In the genomic region with DNA sequence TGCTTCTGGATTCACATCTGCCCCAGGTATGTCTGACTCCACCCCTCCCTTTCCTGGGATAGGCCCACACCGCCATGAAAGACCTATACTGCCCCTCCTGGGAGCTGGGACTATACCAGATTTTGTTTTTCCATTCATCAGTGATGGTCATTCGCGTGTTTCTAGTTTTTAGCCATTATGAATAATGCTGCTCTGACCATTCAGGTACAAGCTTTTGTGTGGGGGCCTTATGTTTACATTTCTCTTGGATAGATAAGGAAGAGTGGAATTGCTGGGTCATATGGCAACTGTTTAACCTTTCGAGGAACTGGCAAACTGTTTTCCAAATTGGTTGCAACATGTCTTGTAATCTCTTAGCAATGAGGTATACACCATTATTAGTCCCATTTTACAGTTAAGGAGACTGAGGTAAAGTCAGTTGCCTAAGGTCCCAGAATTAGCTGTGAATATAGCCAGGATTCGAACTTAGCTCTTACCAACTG, we compare ENCODE assay signal across 8 cellular contexts. TPM values are rescaled to one million over a fixed set of nuclear protein-coding genes. Genes with fewer than 3 reads are reported as not detected.
DNase-seq lines count a peak whose midpoint lies in the region; ATAC-seq and TF ChIP-seq lines count a peak whose summit lies in the region.

No MANE protein-coding gene starts in this region.

- no peaks in the 10 kb centered on the region for H3K9me3 Mint-ChIP-seq in CD8-positive, alpha-beta memory T cell
- H3K9me3 Mint-ChIP-seq in MCF 10A (ENCODE audit: unreplicated experiment): no peaks in the 10 kb centered on the region

- no peak overlapping the region for H3K4ac ChIP-seq in IMR-90 (ENCODE audit: low read depth, low read length)

- CTCF ChIA-PET in CD8-positive, alpha-beta memory T cell (lab: Charles Lee): interaction anchor here (1.0 to 7.6 kb wide), 3 partner anchors 15 to 40 kb away, joined by 3 to 45 read pairs (median 5); no protein-coding TSS in a partner anchor
- CTCF ChIA-PET in IMR-90 (lab: Yijun Ruan, JAX): no interaction called here
- CTCF ChIA-PET in MCF 10A (lab: Yijun Ruan, JAX): interaction anchor here (0.6 to 4.0 kb wide), 9 partner anchors 10 to 1151 kb away, joined by 3 to 43 read pairs (median 6); partner anchors contain the start of gene CASTOR1

- in situ Hi-C loops in IMR-90 (cut with MboI; ENCODE audit: low sequenced_read_pairs): no loop called here

- no TSS peak for BruUV-seq in IMR-90 (replicated peaks; lab: Mats Ljungman, UMichigan)
- BruUV-seq in MCF 10A (replicated peaks; lab: Mats Ljungman, UMichigan): no TSS peak

- peak overlapping the region; percentile 57 for H3K4me3 ChIP-seq in CD8-positive, alpha-beta memory T cell (ENCODE audit: low read length)
- H3K4me3 ChIP-seq in IMR-90 (ENCODE audit: insufficient read depth, low read depth, low read length) (no peak overlapping the region), mucosa of stomach (ENCODE audit: low read length) (no peak overlapping the region)

- H3K56ac ChIP-seq in IMR-90 (ENCODE audit: extremely low read depth, insufficient read depth, low read length): no peak overlapping the region

- no peak for TF ChIP-seq POLR2A in IMR-90 (IDR thresholded peaks at IDR 0.05; ENCODE audit: low read depth, low read length)

- no peak overlapping the region for H2BK5ac ChIP-seq in IMR-90 (ENCODE audit: low read depth, low read length, poor library complexity, severe bottlenecking)

- no peak overlapping the region for H2AK5ac ChIP-seq in IMR-90 (ENCODE audit: low read depth, low read length)

- no peaks in the 10 kb centered on the region for H3K9me3 ChIP-seq in CD8-positive, alpha-beta memory T cell (ENCODE audit: low read length)
- H3K9me3 ChIP-seq in IMR-90 (ENCODE audit: control insufficient read depth, insufficient read depth, low read length) (no peaks in the 10 kb centered on the region), mucosa of stomach (ENCODE audit: control insufficient read depth, low read length) (no peaks in the 10 kb centered on the region)

- H3K27ac ChIP-seq in CD8-positive, alpha-beta memory T cell (ENCODE audit: low read depth, low read length): no peak overlapping the region
- H3K27ac ChIP-seq in IMR-90 (ENCODE audit: insufficient read depth, low read length): no peak overlapping the region

- H4K5ac ChIP-seq in IMR-90 (ENCODE audit: low read depth, low read length): no peak overlapping the region

- ATAC-seq in IMR-90 (ENCODE audit: low read depth) (no peak), HG03457 (IDR thresholded peaks at IDR 0.05; ENCODE audit: unreplicated experiment) (no peak), GM18858 (IDR thresholded peaks at IDR 0.05; ENCODE audit: unreplicated experiment) (no peak), HG03354 (IDR thresholded peaks at IDR 0.05; ENCODE audit: poor library complexity, severe bottlenecking, unreplicated experiment) (no peak)

- POLR2A ChIA-PET in CD8-positive, alpha-beta memory T cell (lab: Charles Lee): interaction anchor here (1.0 to 3.2 kb wide), 4 partner anchors 21 to 96 kb away, joined by 3 to 45 read pairs (median 17); partner anchors contain the start of genes CASTOR1, CCDC157 and SF3A1
- POLR2A ChIA-PET in IMR-90 (lab: Charles Lee; ENCODE audit: unreplicated experiment) (no interaction called here), MCF 10A (lab: Yijun Ruan, JAX) (interaction anchor here (0.6 to 7.5 kb wide), 21 partner anchors 8 to 835 kb away, joined by 3 to 109 read pairs (median 7); partner anchors contain the start of genes CASTOR1, CCDC157, SEC14L2 and SF3A1)

- TF ChIP-seq CTCF in IMR-90 (conservative IDR thresholded peaks at IDR 0.05; ENCODE audit: low read depth, low read length): peak; percentile 13; the same call in 1 of the 2 replicates
- peak; percentile 14 for TF ChIP-seq CTCF in MCF 10A (IDR thresholded peaks at IDR 0.05; ENCODE audit: unreplicated experiment)

- H4K8ac ChIP-seq in IMR-90 (ENCODE audit: low read depth in 2 of 2, low read length in 2 of 2): no peak overlapping the region

- intact Hi-C loops in IMR-90 (cut with micrococcal nuclease): loop anchor here (2.0 kb wide), 1 partner anchor 39 kb away; the partner anchor contains the start of gene CASTOR1
- intact Hi-C loops in MCF 10A (cut with micrococcal nuclease): loop anchor here (1.0 to 2.0 kb wide), 2 partner anchors 40 to 65 kb away; no protein-coding TSS in a partner anchor

- H3K27ac Mint-ChIP-seq in CD8-positive, alpha-beta memory T cell: peak overlapping the region; percentile 61 to 94 (median 90)
- peak overlapping the region; percentile 86 for H3K27ac Mint-ChIP-seq in MCF 10A (ENCODE audit: low read depth, unreplicated experiment)

- H3K4me1 ChIP-seq in CD8-positive, alpha-beta memory T cell (ENCODE audit: insufficient read depth, low read length): peaks cover 40% of the 10 kb centered on the region
- H3K4me1 ChIP-seq in IMR-90 (ENCODE audit: control insufficient read depth, insufficient read depth, low read length) (peaks cover 26% of the 10 kb centered on the region), mucosa of stomach (ENCODE audit: control insufficient read depth, insufficient read depth, low read length) (peaks cover 27% of the 10 kb centered on the region)

- H4K20me1 ChIP-seq in IMR-90 (ENCODE audit: insufficient read depth, low read length): peaks cover 28% of the 10 kb centered on the region

- no peak overlapping the region for H3K23ac ChIP-seq in IMR-90 (ENCODE audit: low read depth, low read length)

- H3K4me2 ChIP-seq in IMR-90 (ENCODE audit: low read depth, low read length): no peak overlapping the region

- H3K18ac ChIP-seq in IMR-90 (ENCODE audit: low read depth, low read length): no peak overlapping the region

- H2BK120ac ChIP-seq in IMR-90 (ENCODE audit: low read depth, low read length): no peak overlapping the region

- H3K9me1 ChIP-seq in IMR-90 (ENCODE audit: insufficient read depth, low read length): peaks cover 27% of the 10 kb centered on the region

- H3K4me3 Mint-ChIP-seq in CD8-positive, alpha-beta memory T cell: peak overlapping the region in 6 of 7 donors; percentile 7 to 86 (median 82)
- peak overlapping the region; percentile 71 for H3K4me3 Mint-ChIP-seq in MCF 10A (ENCODE audit: unreplicated experiment)

- H3K27me3 Mint-ChIP-seq in CD8-positive, alpha-beta memory T cell: no peaks in the 10 kb centered on the region
- no peaks in the 10 kb centered on the region for H3K27me3 Mint-ChIP-seq in MCF 10A (ENCODE audit: insufficient read depth, unreplicated experiment)

- no peak overlapping the region for H3K14ac ChIP-seq in IMR-90 (replicated peaks; ENCODE audit: low read depth, low read length)

- H2BK15ac ChIP-seq in IMR-90 (ENCODE audit: low read depth, low read length): no peak overlapping the region

- no peak overlapping the region for H4K91ac ChIP-seq in IMR-90 (ENCODE audit: insufficient read depth, low read depth, low read length)

- peaks cover 38 to 45% (median 45%) of the 10 kb centered on the region in 3 donors for H3K4me1 Mint-ChIP-seq in CD8-positive, alpha-beta memory T cell
- peaks cover 23% of the 10 kb centered on the region for H3K4me1 Mint-ChIP-seq in MCF 10A (ENCODE audit: insufficient read depth, unreplicated experiment)

- H3K36me3 ChIP-seq in CD8-positive, alpha-beta memory T cell (ENCODE audit: insufficient read depth, low read length): peaks cover 7% of the 10 kb centered on the region
- H3K36me3 ChIP-seq in IMR-90 (ENCODE audit: control insufficient read depth, insufficient read depth, low read length) (peaks cover 13% of the 10 kb centered on the region), mucosa of stomach (ENCODE audit: control insufficient read depth, insufficient read depth, low read length) (peaks cover under 1% of the 10 kb centered on the region)

- peaks cover 19 to 37% of the 10 kb centered on the region in 2 experiments for H3K79me1 ChIP-seq in IMR-90 (ENCODE audit: low read depth in 1 of 2, low read length in 2 of 2)

- H3K9ac ChIP-seq in IMR-90 (ENCODE audit: low read depth, low read length) (no peak overlapping the region), mucosa of stomach (ENCODE audit: low read length) (peak overlapping the region; percentile 74)

- no peak overlapping the region for H2AK9ac ChIP-seq in IMR-90 (replicated peaks; ENCODE audit: low read depth, low read length, poor library complexity)

- no peak overlapping the region for H2AFZ ChIP-seq in IMR-90 (replicated peaks; ENCODE audit: low read length, poor library complexity)

- no peak overlapping the region for H2BK20ac ChIP-seq in IMR-90 (ENCODE audit: low read depth, low read length)

- H3K36me3 Mint-ChIP-seq in CD8-positive, alpha-beta memory T cell: peaks cover 0 to 46% (median 7%) of the 10 kb centered on the region in 3 donors
- H3K36me3 Mint-ChIP-seq in MCF 10A (ENCODE audit: insufficient read depth, unreplicated experiment): peaks cover 19% of the 10 kb centered on the region

- 67% methylated on average over 1 of the region's 5 CpGs; no CpG with 5 or more reads in 1 of the 2 experiments for WGBS in IMR-90 (ENCODE audit: extremely low coverage in 2 of 2, insufficient read length in 1 of 2), 2 experiments

- no peak for DNase-seq in CD8-positive, alpha-beta memory T cell
- DNase-seq in IMR-90: no peak
- peak; percentile 61 for DNase-seq in MCF 10A (ENCODE audit: unreplicated experiment)
- DNase-seq in dermis blood vessel endothelial cell: no peak

- dilution Hi-C loops in IMR-90 (cut with HindIII; ENCODE audit: low sequenced_read_pairs, unreplicated experiment): no loop called here

- no peaks in the 10 kb centered on the region for H3K27me3 ChIP-seq in CD8-positive, alpha-beta memory T cell (ENCODE audit: insufficient read depth, low read length, poor library complexity, severe bottlenecking)
- H3K27me3 ChIP-seq in IMR-90 (ENCODE audit: control insufficient read depth, insufficient read depth, low read length): no peaks in the 10 kb centered on the region
- no peaks in the 10 kb centered on the region for H3K27me3 ChIP-seq in mucosa of stomach (ENCODE audit: control insufficient read depth, insufficient read depth, low read length)

- TF ChIP-seq RAD21 in IMR-90 (IDR thresholded peaks at IDR 0.05; ENCODE audit: low read length): 0 out of 2 replicates have a peak, but pooled peaks have one; percentile 10

RNA-seq across cellular contexts. Expression of gene TBC1D10A, which starts 1.2 kb away (rescaled TPM):
- 10 to 100 TPM; 14.7 to 17.3 TPM for total RNA-seq in CD8-positive, alpha-beta memory T cell
- polyA plus RNA-seq in CD8-positive, alpha-beta memory T cell: 55.2 TPM
- 16.3 and 18.9 TPM in 2 replicates for total RNA-seq in IMR-90 (2012; rRNA removed)
- 33.1 and 34.4 TPM in 2 replicates for polyA plus RNA-seq in IMR-90 (2012; rRNA removed)
- 22.6 and 33.5 TPM in 2 replicates for polyA plus RNA-seq in IMR-90 (2012; cell fraction: cytosol; rRNA removed)
- polyA plus RNA-seq in IMR-90 (2012; cell fraction: nucleus; rRNA removed; ENCODE audit: low replicate concordance): 55.4 and 88.5 TPM in 2 replicates
- 11.1 and 13.1 TPM in 2 replicates for total RNA-seq in MCF 10A (2022)
- 10.6 and 11.7 TPM in 2 replicates for total RNA-seq in dermis blood vessel endothelial cell

RNA-seq across cellular contexts. Expression of gene SF3A1, which starts 28.8 kb away (rescaled TPM):
- total RNA-seq in CD8-positive, alpha-beta memory T cell: 100 to 1,000 TPM; 235 to 241 TPM
- 139 TPM for polyA plus RNA-seq in CD8-positive, alpha-beta memory T cell
- total RNA-seq in IMR-90 (2012; rRNA removed) (36.9 and 49.7 TPM in 2 replicates), MCF 10A (2022) (167 and 193 TPM in 2 replicates), dermis blood vessel endothelial cell (17.5 and 34.9 TPM in 2 replicates)
- polyA plus RNA-seq in IMR-90 (2012; rRNA removed): 67.2 and 68.9 TPM in 2 replicates
- polyA plus RNA-seq in IMR-90 (2012; cell fraction: cytosol; rRNA removed): 118 and 156 TPM in 2 replicates
- 109 and 114 TPM in 2 replicates for polyA plus RNA-seq in IMR-90 (2012; cell fraction: nucleus; rRNA removed; ENCODE audit: low replicate concordance)

RNA-seq across cellular contexts. Expression of gene CCDC157, which starts 28.9 kb away (rescaled TPM):
- total RNA-seq in CD8-positive, alpha-beta memory T cell: 1 to 10 TPM; 2.7 to 2.9 TPM
- polyA plus RNA-seq in CD8-positive, alpha-beta memory T cell: 1.4 TPM
- total RNA-seq in IMR-90 (2012; rRNA removed): 0.83 and 0.90 TPM in 2 replicates
- polyA plus RNA-seq in IMR-90 (2012; rRNA removed): 2.2 and 2.6 TPM in 2 replicates
- 2.1 and 2.8 TPM in 2 replicates for polyA plus RNA-seq in IMR-90 (2012; cell fraction: cytosol; rRNA removed)
- polyA plus RNA-seq in IMR-90 (2012; cell fraction: nucleus; rRNA removed; ENCODE audit: low replicate concordance): 3.1 and 7.3 TPM in 2 replicates
- total RNA-seq in MCF 10A (2022): 1.1 and 1.7 TPM in 2 replicates
- total RNA-seq in dermis blood vessel endothelial cell: 1.5 and 2.2 TPM in 2 replicates

RNA-seq across cellular contexts. Expression of gene CASTOR1, which starts 38.6 kb away (rescaled TPM):
- 1 to 10 TPM; 4.0 to 5.3 TPM for total RNA-seq in CD8-positive, alpha-beta memory T cell
- 17.8 TPM for polyA plus RNA-seq in CD8-positive, alpha-beta memory T cell
- total RNA-seq in IMR-90 (2012; rRNA removed) (10.6 and 11.7 TPM in 2 replicates), MCF 10A (2022) (1.2 and 4.8 TPM in 2 replicates), dermis blood vessel endothelial cell (8.5 and 14.7 TPM in 2 replicates)
- 23.5 and 26.9 TPM in 2 replicates for polyA plus RNA-seq in IMR-90 (2012; rRNA removed)
- polyA plus RNA-seq in IMR-90 (2012; cell fraction: cytosol; rRNA removed): 11.4 and 33.1 TPM in 2 replicates
- 55.8 and 106 TPM in 2 replicates for polyA plus RNA-seq in IMR-90 (2012; cell fraction: nucleus; rRNA removed; ENCODE audit: low replicate concordance)

RNA-seq across cellular contexts. Expression of gene RNF215, which starts 59.3 kb away (rescaled TPM):
- total RNA-seq in CD8-positive, alpha-beta memory T cell: 1 to 10 TPM; 6.3 to 7.9 TPM
- polyA plus RNA-seq in CD8-positive, alpha-beta memory T cell: 0.22 TPM
- total RNA-seq in IMR-90 (2012; rRNA removed) (13.6 and 15.8 TPM in 2 replicates), MCF 10A (2022) (18.4 and 19.6 TPM in 2 replicates), dermis blood vessel endothelial cell (15.1 and 29.3 TPM in 2 replicates)
- 21.4 and 21.9 TPM in 2 replicates for polyA plus RNA-seq in IMR-90 (2012; rRNA removed)
- 12.5 and 16.5 TPM in 2 replicates for polyA plus RNA-seq in IMR-90 (2012; cell fraction: cytosol; rRNA removed)
- 74.1 and 148 TPM in 2 replicates for polyA plus RNA-seq in IMR-90 (2012; cell fraction: nucleus; rRNA removed; ENCODE audit: low replicate concordance)
